ENCODE assay signal across 22 cellular contexts in genomic region chr13:51202477-51203046, GRCh38. TPM values are rescaled to one million over a fixed set of nuclear protein-coding genes. Genes with fewer than 3 reads are reported as not detected.
DNase-seq lines count a peak whose midpoint lies in the region; ATAC-seq, FAIRE-seq and TF ChIP-seq lines count a peak whose summit lies in the region.
"Had no signal": no experiment of that assay in that cellular context is flagged by ENCODE, and none has a peak within 500 bp of the region (broad histone marks: within the 10 kb centered on the region; RNA-seq: fewer than 3 reads in every experiment).

No MANE protein-coding gene starts in this region.

- TF ChIP-seq EP300 in stomach (IDR thresholded peaks at IDR 0.05), result no peak

- ATAC-seq in stimulated activated naive CD8-positive, alpha-beta T cell treated with anti-CD3 and anti-CD28 coated beads, Interleukin-15, Interleukin-2, amounts not matched to agents 100 U/mL and 50 U/mL, for 24 hours, result peak; percentile 40
- no peak for ATAC-seq in stimulated activated naive CD8-positive, alpha-beta T cell treated with anti-CD3 and anti-CD28 coated beads, Interleukin-15, amount 100 ng/mL, for 72 hours
- peak; percentile 46 for ATAC-seq in stimulated activated effector memory CD8-positive, alpha-beta T cell treated with anti-CD3 and anti-CD28 coated beads, Interleukin-12 subunit alpha, Interleukin-12 subunit beta, amount 100 ng/mL, for 72 hours
- ATAC-seq in body of pancreas (no peak), HG03469 (IDR thresholded peaks at IDR 0.05; ENCODE audit: unreplicated experiment) (no peak)
- ATAC-seq: A549; CD8-positive, alpha-beta T cell had no signal

- TF ChIP-seq CTCF in bronchial epithelial cell (IDR thresholded peaks at IDR 0.05; ENCODE audit: insufficient read depth, low read length, severe bottlenecking) (no peak), fibroblast of mammary gland (conservative IDR thresholded peaks at IDR 0.05; ENCODE audit: control insufficient read depth, insufficient read depth, low read depth, low read length) (no peak), body of pancreas (IDR thresholded peaks at IDR 0.05) (no peak), stomach (IDR thresholded peaks at IDR 0.05) (no peak)

- H3K36me3 ChIP-seq in bronchial epithelial cell (ENCODE audit: control insufficient read depth, insufficient read depth, low read length) (no peaks in the 10 kb centered on the region), body of pancreas (replicated peaks in 1 of 2; ENCODE audit: insufficient read depth in 1 of 2, low read depth in 2 of 2) (no peaks in the 10 kb centered on the region), stomach (no peaks in the 10 kb centered on the region)

- DNase-seq in stimulated activated naive CD8-positive, alpha-beta T cell treated with anti-CD3 and anti-CD28 coated beads, Interleukin-15, Interleukin-2, amounts not matched to agents 100 U/mL and 50 U/mL, for 24 hours, result no peak
- DNase-seq in stimulated activated naive CD8-positive, alpha-beta T cell treated with anti-CD3 and anti-CD28 coated beads, Interleukin-15, amount 100 ng/mL, for 72 hours, result no peak
- DNase-seq in bronchial epithelial cell (ENCODE audit: low read depth), result peak; percentile 13
- peak; percentile 47 for DNase-seq in fibroblast of mammary gland (ENCODE audit: low read depth)
- no peak for DNase-seq in stimulated activated effector memory CD8-positive, alpha-beta T cell treated with anti-CD3 and anti-CD28 coated beads, Interleukin-12 subunit alpha, Interleukin-12 subunit beta, amount 100 ng/mL, for 72 hours (ENCODE audit: low spot score in 2 of 2)
- no peak for DNase-seq in body of pancreas
- DNase-seq in stomach, result no peak
- DNase-seq: CD8-positive, alpha-beta T cell; COR-L47; DMS153; DMS79 treated with DMSO at 0.1 percent for 48 hours; EL; HCEC 1CT; HFFc6 had no signal

- H3K27me3 ChIP-seq in bronchial epithelial cell (ENCODE audit: control insufficient read depth, insufficient read depth, low read length) (peaks cover 2% of the 10 kb centered on the region), body of pancreas (no peaks in the 10 kb centered on the region), stomach (peaks cover 0 to 8% (median 0%) of the 10 kb centered on the region in 3 donors)

- H3K36me3 Mint-ChIP-seq in stimulated activated effector memory CD8-positive, alpha-beta T cell treated with anti-CD3 and anti-CD28 coated beads, Interleukin-12 subunit alpha, Interleukin-12 subunit beta, amount 100 ng/mL, for 72 hours, result no peaks in the 10 kb centered on the region
- H3K36me3 Mint-ChIP-seq: CD14-positive monocyte; CD8-positive, alpha-beta T cell had no signal

- 83 to 88% methylated on average over 2 of the region's 2 CpGs for WGBS in body of pancreas, 2 donors
- 75 to 89% (median 83%) methylated on average over 2 of the region's 2 CpGs for WGBS in stomach, 5 donors

- H3K9me3 Mint-ChIP-seq in stimulated activated naive CD8-positive, alpha-beta T cell treated with anti-CD3 and anti-CD28 coated beads, Interleukin-15, amount 100 ng/mL, for 72 hours, result peaks cover 5 to 13% of the 10 kb centered on the region in 2 donors
- H3K9me3 Mint-ChIP-seq in stimulated activated effector memory CD8-positive, alpha-beta T cell treated with anti-CD3 and anti-CD28 coated beads, Interleukin-12 subunit alpha, Interleukin-12 subunit beta, amount 100 ng/mL, for 72 hours, result peaks cover 5% of the 10 kb centered on the region

- intact Hi-C loops in body of pancreas (cut with DNase I), result no loop called here
- intact Hi-C loops in stomach (cut with DNase I; ENCODE audit: low total_unique reads), result no loop called here

- H3K4me3 Mint-ChIP-seq in stimulated activated naive CD8-positive, alpha-beta T cell treated with anti-CD3 and anti-CD28 coated beads, Interleukin-15, amount 100 ng/mL, for 72 hours, result no peak overlapping the region
- H3K4me3 Mint-ChIP-seq in stimulated activated effector memory CD8-positive, alpha-beta T cell treated with anti-CD3 and anti-CD28 coated beads, Interleukin-12 subunit alpha, Interleukin-12 subunit beta, amount 100 ng/mL, for 72 hours, result no peak overlapping the region
- H3K4me3 Mint-ChIP-seq: CD8-positive, alpha-beta T cell; HFFc6 had no signal

- peaks cover 31% of the 10 kb centered on the region for H3K27me3 Mint-ChIP-seq in stimulated activated naive CD8-positive, alpha-beta T cell treated with anti-CD3 and anti-CD28 coated beads, Interleukin-15, amount 100 ng/mL, for 72 hours

- H3K4me3 ChIP-seq in bronchial epithelial cell (ENCODE audit: low read depth, low read length) (no peak overlapping the region), fibroblast of mammary gland (ENCODE audit: control insufficient read depth, low read depth, low read length) (no peak overlapping the region), body of pancreas (no peak overlapping the region), stomach (no peak overlapping the region)
- H3K4me3 ChIP-seq: A549 had no signal

- H3K9me3 ChIP-seq in body of pancreas, result no peaks in the 10 kb centered on the region
- H3K9me3 ChIP-seq in stomach, result peaks cover 0 to 7% (median 0%) of the 10 kb centered on the region in 4 donors
- H3K9me3 ChIP-seq: A549 had no signal

- H3K4me1 ChIP-seq in body of pancreas (no peaks in the 10 kb centered on the region), stomach (no peaks in the 10 kb centered on the region)
- H3K4me1 ChIP-seq: A549 had no signal

- no peak overlapping the region for H3K27ac Mint-ChIP-seq in stimulated activated naive CD8-positive, alpha-beta T cell treated with anti-CD3 and anti-CD28 coated beads, Interleukin-15, amount 100 ng/mL, for 72 hours
- H3K27ac Mint-ChIP-seq in stimulated activated effector memory CD8-positive, alpha-beta T cell treated with anti-CD3 and anti-CD28 coated beads, Interleukin-12 subunit alpha, Interleukin-12 subunit beta, amount 100 ng/mL, for 72 hours, result no peak overlapping the region
- H3K27ac Mint-ChIP-seq: CD14-positive monocyte; CD8-positive, alpha-beta T cell; HFFc6 had no signal

- FAIRE-seq in bronchial epithelial cell (lab: Jason Lieb, UNC), result no peak
- FAIRE-seq: A549, D721Med, G401.6, GM12892, H1 had no signal

- peaks cover 7% of the 10 kb centered on the region for H3K4me1 Mint-ChIP-seq in stimulated activated naive CD8-positive, alpha-beta T cell treated with anti-CD3 and anti-CD28 coated beads, Interleukin-15, amount 100 ng/mL, for 72 hours
- peaks cover 8% of the 10 kb centered on the region for H3K4me1 Mint-ChIP-seq in stimulated activated effector memory CD8-positive, alpha-beta T cell treated with anti-CD3 and anti-CD28 coated beads, Interleukin-12 subunit alpha, Interleukin-12 subunit beta, amount 100 ng/mL, for 72 hours
- H3K4me1 Mint-ChIP-seq: CD14-positive monocyte had no signal

- TF ChIP-seq POLR2A in body of pancreas (IDR thresholded peaks at IDR 0.05) (no peak), stomach (IDR thresholded peaks at IDR 0.05) (no peak)

- H3K27ac ChIP-seq in body of pancreas (no peak overlapping the region), stomach (no peak overlapping the region)
- H3K27ac ChIP-seq: A549, HL-60 had no signal

RNA-seq across cellular contexts. Expression of gene FAM124A, which starts 19.6 kb away (rescaled TPM):
- total RNA-seq in bronchial epithelial cell (not detected in 2 replicates), body of pancreas (1 to 10 TPM in 1 of 2 donors, under 1 TPM in 1; 0.78 to 2.0 TPM), stomach (10 to 100 TPM in 1 of 5 donors, 1 to 10 TPM in 4; 2.4 to 21.0 (median 2.9) TPM)
- 1 to 10 TPM in 1 of 3 donors, under 1 TPM in 2; 0.46 to 1.9 (median 0.62) TPM for polyA plus RNA-seq in stomach
- total RNA-seq: HFFc6 had no signal

Comparison
In these comparisons a context has a peak if more than half of its experiments do, and no peak if none do; other contexts are left out.
1. ATAC-seq: peak in stimulated activated naive CD8-positive, alpha-beta T cell treated with anti-CD3 and anti-CD28 coated beads, Interleukin-15, Interleukin-2, amounts not matched to agents 100 U/mL and 50 U/mL, for 24 hours (single experiment) and stimulated activated effector memory CD8-positive, alpha-beta T cell treated with anti-CD3 and anti-CD28 coated beads, Interleukin-12 subunit alpha, Interleukin-12 subunit beta, amount 100 ng/mL, for 72 hours (single experiment); none in stimulated activated naive CD8-positive, alpha-beta T cell treated with anti-CD3 and anti-CD28 coated beads, Interleukin-15, amount 100 ng/mL, for 72 hours (single experiment), body of pancreas (single experiment) and HG03469 (single experiment).
2. DNase-seq: peak in bronchial epithelial cell (single experiment) and fibroblast of mammary gland (single experiment); none in stimulated activated naive CD8-positive, alpha-beta T cell treated with anti-CD3 and anti-CD28 coated beads, Interleukin-15, Interleukin-2, amounts not matched to agents 100 U/mL and 50 U/mL, for 24 hours (single experiment), stimulated activated naive CD8-positive, alpha-beta T cell treated with anti-CD3 and anti-CD28 coated beads, Interleukin-15, amount 100 ng/mL, for 72 hours (0 of 2), stimulated activated effector memory CD8-positive, alpha-beta T cell treated with anti-CD3 and anti-CD28 coated beads, Interleukin-12 subunit alpha, Interleukin-12 subunit beta, amount 100 ng/mL, for 72 hours (0 of 2), body of pancreas (0 of 4) and stomach (single experiment).